In genomic region chr19:1455336-1456120, GRCh38 we compare ENCODE assay signal across 8 cellular contexts. TPM values are rescaled to one million over a fixed set of nuclear protein-coding genes. Genes with fewer than 3 reads are reported as not detected.
DNase-seq lines count a peak whose midpoint lies in the region; ATAC-seq and TF ChIP-seq lines count a peak whose summit lies in the region.

No MANE protein-coding gene starts in this region.

- CTCF ChIA-PET in Calu3 (lab: Charles Lee) = interaction anchor here (0.7 kb wide), 1 partner anchor 547 kb away, joined by 3 read pairs; no protein-coding TSS in a partner anchor

- no TSS peak for BruUV-seq in Calu3 (replicated peaks; lab: Mats Ljungman, UMichigan)

- H3K27me3 Mint-ChIP-seq in Calu3 (ENCODE audit: unreplicated experiment) = peaks cover 82% of the 10 kb centered on the region

- intact Hi-C loops in Calu3 (cut with micrococcal nuclease; ENCODE audit: unreplicated experiment) (no loop called here), right lobe of liver (cut with DNase I) (loop anchor here in 1 of 2 donors (10.0 kb wide), 1 partner anchor 59 kb away; the partner anchor contains the start of gene ADAMTSL5), esophagus squamous epithelium (cut with DNase I) (loop anchor here (10.0 kb wide), 1 partner anchor 171 kb away; the partner anchor contains the start of gene EFNA2)

- no peaks in the 10 kb centered on the region for H3K9me3 Mint-ChIP-seq in Calu3 (ENCODE audit: low read depth, unreplicated experiment)

- 2% methylated on average over 26 of the region's 42 CpGs for WGBS in right lobe of liver (ENCODE audit: insufficient coverage, low coverage, low lambda C conversion rate, missing lambda C conversion rate)
- 13 to 16% methylated on average over 15 to 19 of the region's 42 CpGs for WGBS in esophagus squamous epithelium, 2 donors

- ATAC-seq in SK-N-SH treated with all-trans-retinoic acid at 6 μM for 48 hours (peak; percentile 47), right lobe of liver (peak; percentile 58 to 69 (median 62))

- no peaks in the 10 kb centered on the region for H3K9me3 ChIP-seq in right lobe of liver
- H3K9me3 ChIP-seq in esophagus squamous epithelium = no peaks in the 10 kb centered on the region

- TF ChIP-seq CTCF in Calu3 (IDR thresholded peaks at IDR 0.05; ENCODE audit: unreplicated experiment) (no peak), right lobe of liver (IDR thresholded peaks at IDR 0.05) (no peak), esophagus squamous epithelium (IDR thresholded peaks at IDR 0.05) (no peak)

- H3K4me1 Mint-ChIP-seq in Calu3 (ENCODE audit: low read depth, unreplicated experiment) = no peaks in the 10 kb centered on the region

- no peaks in the 10 kb centered on the region for H3K4me1 ChIP-seq in right lobe of liver
- peaks cover 19 to 51% (median 20%) of the 10 kb centered on the region in 3 donors for H3K4me1 ChIP-seq in esophagus squamous epithelium

- peak overlapping the region; percentile 76 for H3K27ac Mint-ChIP-seq in Calu3 (ENCODE audit: unreplicated experiment)

- H3K36me3 ChIP-seq in right lobe of liver (no peaks in the 10 kb centered on the region), esophagus squamous epithelium (peaks cover 0 to 6% (median under 1%) of the 10 kb centered on the region in 3 donors)

- no peak overlapping the region for H3K4me3 ChIP-seq in right lobe of liver
- H3K4me3 ChIP-seq in esophagus squamous epithelium = no peak overlapping the region

- H3K27me3 ChIP-seq in right lobe of liver = peaks cover 0 to 24% of the 10 kb centered on the region in 2 donors
- H3K27me3 ChIP-seq in esophagus squamous epithelium = peaks cover 28 to 94% (median 36%) of the 10 kb centered on the region in 4 donors

- peak overlapping the region; percentile 30 for H3K4me3 Mint-ChIP-seq in Calu3 (ENCODE audit: low read depth, unreplicated experiment)

- TF ChIP-seq POLR2A in right lobe of liver (IDR thresholded peaks at IDR 0.05) = no peak
- TF ChIP-seq POLR2A in esophagus squamous epithelium (IDR thresholded peaks at IDR 0.05) = no peak

- in situ Hi-C loops in T47D (cut with HindIII; ENCODE audit: low pct_unique_long_range_greater_than_20kb, low sequenced_read_pairs) = no loop called here

- peak; percentile 66 for DNase-seq in Calu3
- peak; percentile 45 for DNase-seq in HT1080 (ENCODE audit: low read depth)
- DNase-seq in T47D (ENCODE audit: low read depth in 1 of 2, low spot score in 1 of 2) = peak; percentile 95 to 98
- peak in 1 of 3 donors; percentile 59 for DNase-seq in right lobe of liver
- no peak for DNase-seq in inferior parietal cortex (ENCODE audit: extremely low spot score)
- DNase-seq in esophagus squamous epithelium (lab: John Stamatoyannopoulos, UW) = no peak
- DNase-seq in NCI-H524 (lab: John Stamatoyannopoulos, UW) = no peak

- H3K36me3 Mint-ChIP-seq in Calu3 (ENCODE audit: insufficient read depth, unreplicated experiment) = peaks cover 25% of the 10 kb centered on the region

- H3K27ac ChIP-seq in right lobe of liver (no peak overlapping the region), esophagus squamous epithelium (peak overlapping the region in 1 of 4 donors; percentile 72)

TF ChIP-seq in SK-N-SH treated with all-trans-retinoic acid at 6 μM for 48 hours, 23 proteins besides CTCF, POLR2A, EP300 and RAD21:
- no peak for TF ChIP-seq POU6F1 (CRISPR knock-in tag; IDR thresholded peaks at IDR 0.05; ENCODE audit: borderline replicate concordance, low read depth)
- no peak for TF ChIP-seq TCF4 (CRISPR knock-in tag; IDR thresholded peaks at IDR 0.05; ENCODE audit: borderline replicate concordance)
- no peak for TF ChIP-seq ESRRG (CRISPR knock-in tag; IDR thresholded peaks at IDR 0.05)
- TF ChIP-seq GLIS3 (CRISPR knock-in tag; IDR thresholded peaks at IDR 0.05) = no peak
- TF ChIP-seq CREB5 (CRISPR knock-in tag; IDR thresholded peaks at IDR 0.05; ENCODE audit: low read depth) = no peak
- TF ChIP-seq ZNF70 (CRISPR knock-in tag; IDR thresholded peaks at IDR 0.05) = no peak
- no peak for TF ChIP-seq SNAI2 (CRISPR knock-in tag; IDR thresholded peaks at IDR 0.05)
- TF ChIP-seq CSRNP3 (CRISPR knock-in tag; IDR thresholded peaks at IDR 0.05) = no peak
- no peak for TF ChIP-seq ZNF565 (CRISPR knock-in tag; conservative IDR thresholded peaks at IDR 0.05; ENCODE audit: low read depth)
- no peak for TF ChIP-seq PPARA (CRISPR knock-in tag; IDR thresholded peaks at IDR 0.05; ENCODE audit: borderline replicate concordance)
- no peak for TF ChIP-seq ZFP3 (CRISPR knock-in tag; IDR thresholded peaks at IDR 0.05)
- TF ChIP-seq OSR1 (CRISPR knock-in tag; IDR thresholded peaks at IDR 0.05) = no peak
- no peak for TF ChIP-seq ISL1 (CRISPR knock-in tag; IDR thresholded peaks at IDR 0.05)

RNA-seq across cellular contexts. Expression of gene APC2, which starts 5.6 kb away (rescaled TPM):
- total RNA-seq in Calu3 (2022) (0.12 and 0.44 TPM in 2 replicates), right lobe of liver (under 1 TPM in 3 of 6 experiments, not detected in 3; 0.06 to 0.13 (median 0.06) TPM), esophagus squamous epithelium (under 1 TPM in 1 of 4 donors, not detected in 3; under 0.01 TPM)
- 0.53 and 0.63 TPM in 2 replicates for total RNA-seq in HT1080 (2014; rRNA removed; shearing (Covaris generic))
- 0.03 and 0.06 TPM in 2 replicates for polyA plus RNA-seq in HT1080 (2015; cell fraction: cytosol; rRNA removed)
- polyA plus RNA-seq in HT1080 (2015; cell fraction: nucleus; rRNA removed) = 0.36 and 0.69 TPM in 2 replicates

RNA-seq across cellular contexts. Expression of gene RPS15, which starts 17.3 kb away (rescaled TPM):
- total RNA-seq in Calu3 (2022) = 628 and 642 TPM in 2 replicates
- 1,915 and 2,084 TPM in 2 replicates for total RNA-seq in HT1080 (2014; rRNA removed; shearing (Covaris generic))
- 3,318 and 4,982 TPM in 2 replicates for polyA plus RNA-seq in HT1080 (2015; cell fraction: cytosol; rRNA removed)
- polyA plus RNA-seq in HT1080 (2015; cell fraction: nucleus; rRNA removed) = 1,116 and 1,557 TPM in 2 replicates
- 1,000 to 10,000 TPM in 2 of 6 experiments, 100 to 1,000 TPM in 4; 334 to 1,615 (median 355) TPM for total RNA-seq in right lobe of liver
- 1,000 to 10,000 TPM; 2,502 to 3,774 (median 3,129) TPM for total RNA-seq in esophagus squamous epithelium

RNA-seq across cellular contexts. Expression of gene C19orf25, which starts 23.5 kb away (rescaled TPM):
- 33.7 and 33.8 TPM in 2 replicates for total RNA-seq in Calu3 (2022)
- 72.5 and 73.2 TPM in 2 replicates for total RNA-seq in HT1080 (2014; rRNA removed; shearing (Covaris generic))
- 64.6 and 66.3 TPM in 2 replicates for polyA plus RNA-seq in HT1080 (2015; cell fraction: cytosol; rRNA removed)
- 40.4 and 44.1 TPM in 2 replicates for polyA plus RNA-seq in HT1080 (2015; cell fraction: nucleus; rRNA removed)
- total RNA-seq in right lobe of liver = 10 to 100 TPM; 12.2 to 32.7 (median 15.3) TPM
- total RNA-seq in esophagus squamous epithelium = 10 to 100 TPM; 17.8 to 24.5 (median 23.0) TPM

RNA-seq across cellular contexts. Expression of gene PCSK4, which starts 34.6 kb away (rescaled TPM):
- total RNA-seq in Calu3 (2022) (4.5 and 5.5 TPM in 2 replicates), right lobe of liver (1 to 10 TPM; 2.0 to 8.0 (median 3.6) TPM), esophagus squamous epithelium (1 to 10 TPM in 2 of 4 donors, under 1 TPM in 2; 0.35 to 5.5 (median 1.1) TPM)
- total RNA-seq in HT1080 (2014; rRNA removed; shearing (Covaris generic)) = 0.10 and 1.0 TPM in 2 replicates
- 0.21 and 2.5 TPM in 2 replicates for polyA plus RNA-seq in HT1080 (2015; cell fraction: cytosol; rRNA removed)
- 5.4 and 7.7 TPM in 2 replicates for polyA plus RNA-seq in HT1080 (2015; cell fraction: nucleus; rRNA removed)

RNA-seq across cellular contexts. Expression of gene REEP6, which starts 35.5 kb away (rescaled TPM):
- total RNA-seq in Calu3 (2022) (13.9 and 16.2 TPM in 2 replicates), right lobe of liver (100 to 1,000 TPM; 113 to 218 (median 177) TPM), esophagus squamous epithelium (10 to 100 TPM in 2 of 4 donors, 1 to 10 TPM in 2; 5.7 to 13.8 (median 9.4) TPM)
- total RNA-seq in HT1080 (2014; rRNA removed; shearing (Covaris generic)) = 0.77 and 0.98 TPM in 2 replicates
- 4.0 and 5.1 TPM in 2 replicates for polyA plus RNA-seq in HT1080 (2015; cell fraction: cytosol; rRNA removed)
- polyA plus RNA-seq in HT1080 (2015; cell fraction: nucleus; rRNA removed) = 2.3 and 2.5 TPM in 2 replicates

Comparison
In these comparisons a context has a peak if more than half of its experiments do, and no peak if none do; other contexts are left out.
1. DNase-seq: peak in Calu3 (single experiment), HT1080 (single experiment) and T47D (2 of 2); none in inferior parietal cortex (single experiment), esophagus squamous epithelium (single experiment) and NCI-H524 (0 of 2).